25 cellular contexts compared by ENCODE assay signal in the genomic region with DNA sequence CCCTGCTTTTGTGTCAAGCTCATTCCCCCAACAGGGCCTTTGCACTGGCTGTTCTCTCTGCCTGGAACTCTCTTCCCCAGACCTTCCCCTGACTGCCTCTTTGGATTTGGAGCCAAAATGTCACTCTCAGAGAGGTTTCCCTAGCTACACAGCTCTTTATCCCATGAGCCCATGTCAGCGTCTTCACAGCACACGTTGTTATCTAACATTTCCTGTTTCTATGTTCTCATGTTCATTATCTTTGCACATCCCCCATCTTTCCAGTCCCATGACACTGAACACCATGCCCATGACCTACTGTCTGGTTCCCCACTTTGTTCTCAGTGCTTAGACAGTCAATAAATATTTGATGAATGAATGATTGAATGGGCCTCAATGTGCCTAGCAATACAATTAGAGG. TPM values are rescaled to one million over a fixed set of nuclear protein-coding genes. Genes with fewer than 3 reads are reported as not detected.
"Had no signal": no experiment of that assay in that cellular context is flagged by ENCODE, and none has a peak within 500 bp of the region (broad histone marks: within the 10 kb centered on the region; RNA-seq: fewer than 3 reads in every experiment).

No MANE protein-coding gene starts in this region.

- H3K27ac Mint-ChIP-seq: activated T-helper 1 cell treated with anti-CD3 and anti-CD28 coated beads, Interleukin-12 subunit alpha, Interleukin-12 subunit beta, Interleukin-2, Interleukin-4 antibody, amounts not matched to agents 30 ng/mL and 10 ng/mL and 1 ng/mL, durations not matched to agents 14 hours and 24 hours and 36 hours; effector memory CD8-positive, alpha-beta T cell; memory B cell; neural progenitor cell; stimulated activated naive CD8-positive, alpha-beta T cell treated with anti-CD3 and anti-CD28 coated beads, Interleukin-15, amount 100 ng/mL, for 72 hours had no signal

- H3K4me1 Mint-ChIP-seq: memory B cell had no signal

- H3K27ac ChIP-seq: foreskin keratinocyte, neural progenitor cell, prostate gland, right lobe of liver, suprapubic skin, transverse colon, WERI-Rb-1 had no signal

- DNase-seq: activated CD4-positive, alpha-beta T cell treated with anti-CD3 and anti-CD28 coated beads, Interleukin-2, amount 50 U/mL, for 48 hours; activated gamma-delta T cell treated with Interleukin-2 at 50 U/mL for 16 hours; effector memory CD8-positive, alpha-beta T cell; foreskin keratinocyte; hippocampal formation; mucosa of descending colon; naive B cell; right lobe of liver; stimulated activated CD4-positive, alpha-beta T cell treated with anti-CD3 and anti-CD28 coated beads, Interleukin-4, amount 100 ng/mL, for 1 hour; stimulated activated naive CD8-positive, alpha-beta T cell treated with anti-CD3 and anti-CD28 coated beads, Interleukin-15, amount 100 ng/mL, for 72 hours; T1000; transverse colon; WERI-Rb-1 had no signal

- H3K4me3 Mint-ChIP-seq: activated T-helper 1 cell treated with anti-CD3 and anti-CD28 coated beads, Interleukin-12 subunit alpha, Interleukin-12 subunit beta, Interleukin-2, Interleukin-4 antibody, amounts not matched to agents 30 ng/mL and 10 ng/mL and 1 ng/mL, durations not matched to agents 14 hours and 24 hours and 36 hours; effector memory CD8-positive, alpha-beta T cell; memory B cell; naive B cell; neural progenitor cell; stimulated activated naive CD8-positive, alpha-beta T cell treated with anti-CD3 and anti-CD28 coated beads, Interleukin-15, amount 100 ng/mL, for 72 hours had no signal

- H3K9me3 Mint-ChIP-seq: activated naive CD4-positive, alpha-beta T cell treated with anti-CD3 and anti-CD28 coated beads, Interleukin-2, amount 50 U/mL, for 72 hours; activated T-helper 1 cell treated with anti-CD3 and anti-CD28 coated beads, Interleukin-12 subunit alpha, Interleukin-12 subunit beta, Interleukin-2, Interleukin-4 antibody, amounts not matched to agents 30 ng/mL and 10 ng/mL and 1 ng/mL, durations not matched to agents 14 hours and 24 hours and 36 hours; effector memory CD8-positive, alpha-beta T cell; memory B cell; naive B cell; neural progenitor cell; stimulated activated naive CD8-positive, alpha-beta T cell treated with anti-CD3 and anti-CD28 coated beads, Interleukin-15, amount 100 ng/mL, for 72 hours had no signal

- H3K9ac ChIP-seq: neural progenitor cell had no signal

- H3K36me3 ChIP-seq: neural progenitor cell, prostate gland, right lobe of liver, suprapubic skin, transverse colon, WERI-Rb-1 had no signal

- H3K4me3 ChIP-seq: mucosa of descending colon, neural progenitor cell, prostate gland, right lobe of liver, smooth muscle cell, suprapubic skin, transverse colon had no signal

- FAIRE-seq: islet of Langerhans had no signal

- H3K36me3 Mint-ChIP-seq: activated naive CD4-positive, alpha-beta T cell treated with anti-CD3 and anti-CD28 coated beads, Interleukin-2, amount 50 U/mL, for 72 hours; memory B cell; naive B cell; neural progenitor cell had no signal

- H3K27me3 ChIP-seq: foreskin keratinocyte, neural progenitor cell, right lobe of liver, suprapubic skin, transverse colon had no signal

- H3K4me1 ChIP-seq: foreskin keratinocyte, prostate gland, right lobe of liver, suprapubic skin, transverse colon had no signal

- H3K9me3 ChIP-seq: mucosa of descending colon, prostate gland, right lobe of liver, suprapubic skin, transverse colon had no signal

RNA-seq across cellular contexts. Expression of gene ARSI, which starts 26.3 kb away (rescaled TPM):
- total RNA-seq: activated naive CD4-positive, alpha-beta T cell treated with anti-CD3 and anti-CD28 coated beads, Interleukin-2, amount 50 U/mL, for 72 hours; activated T-helper 1 cell treated with anti-CD3 and anti-CD28 coated beads, Interleukin-12 subunit alpha, Interleukin-12 subunit beta, Interleukin-2, Interleukin-4 antibody, amounts not matched to agents 30 ng/mL and 10 ng/mL and 1 ng/mL, durations not matched to agents 14 hours and 24 hours and 36 hours; T-helper 1 cell treated with Interleukin-12 subunit alpha and Interleukin-12 subunit beta and Interleukin-4 antibody, amounts not matched to agents 30 ng/mL and 1 ng/mL, for 36 hours had no signal

RNA-seq across cellular contexts. Expression of gene CAMK2A, which starts 39.5 kb away (rescaled TPM):
- total RNA-seq: activated naive CD4-positive, alpha-beta T cell treated with anti-CD3 and anti-CD28 coated beads, Interleukin-2, amount 50 U/mL, for 72 hours; activated T-helper 1 cell treated with anti-CD3 and anti-CD28 coated beads, Interleukin-12 subunit alpha, Interleukin-12 subunit beta, Interleukin-2, Interleukin-4 antibody, amounts not matched to agents 30 ng/mL and 10 ng/mL and 1 ng/mL, durations not matched to agents 14 hours and 24 hours and 36 hours; chondrocyte; dermis microvascular lymphatic vessel endothelial cell; left lobe of liver; T-helper 1 cell treated with Interleukin-12 subunit alpha and Interleukin-12 subunit beta and Interleukin-4 antibody, amounts not matched to agents 30 ng/mL and 1 ng/mL, for 36 hours had no signal
- polyA plus RNA-seq: foreskin keratinocyte had no signal
